9 cellular contexts compared by ENCODE assay signal in the genomic region with DNA sequence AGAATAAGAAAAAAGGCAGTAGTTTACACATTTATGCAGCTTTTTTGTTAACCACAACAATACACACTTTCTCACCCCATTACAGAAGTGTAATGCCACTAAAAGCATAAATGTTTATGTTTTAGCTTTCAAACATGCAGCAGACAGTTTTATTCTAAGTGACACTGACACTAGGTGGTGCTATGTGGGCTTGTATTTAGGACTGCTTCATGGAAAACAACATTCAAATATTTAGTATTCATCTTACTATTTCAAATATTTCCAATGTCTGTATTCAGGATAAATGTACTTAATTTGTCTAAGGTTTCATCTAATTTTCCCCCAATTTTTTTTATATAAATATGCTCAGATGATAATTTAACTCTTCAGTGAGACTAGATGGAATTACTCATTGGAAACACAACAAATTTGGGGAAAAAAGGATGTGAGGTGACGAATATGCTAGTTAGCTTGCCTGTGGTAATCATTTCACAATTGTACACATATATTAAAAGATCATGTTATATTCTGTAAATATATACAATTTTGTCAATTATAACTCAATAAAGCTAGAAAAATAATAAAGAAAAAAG.
DNase-seq lines count a peak whose midpoint lies in the region; ATAC-seq and TF ChIP-seq lines count a peak whose summit lies in the region.
"Had no signal": no experiment of that assay in that cellular context is flagged by ENCODE, and none has a peak within 500 bp of the region (broad histone marks: within the 10 kb centered on the region; RNA-seq: fewer than 3 reads in every experiment).

No MANE protein-coding gene starts in this region.

- H3K9me3 ChIP-seq in gastrocnemius medialis = no peaks in the 10 kb centered on the region
- no peaks in the 10 kb centered on the region for H3K9me3 ChIP-seq in effector memory CD4-positive, alpha-beta T cell (ENCODE audit: control insufficient read depth, low read length)

- intact Hi-C loops in gastrocnemius medialis (cut with DNase I; ENCODE audit: low total_unique reads) = loop anchor here (1.0 kb wide), 1 partner anchor 238 kb away; no protein-coding TSS in a partner anchor

- H3K27me3 ChIP-seq in gastrocnemius medialis = no peaks in the 10 kb centered on the region
- H3K27me3 ChIP-seq in effector memory CD4-positive, alpha-beta T cell (replicated peaks; ENCODE audit: control insufficient read depth, insufficient read depth, low read length, poor library complexity, severe bottlenecking) = no peaks in the 10 kb centered on the region

- TF ChIP-seq POLR2A in gastrocnemius medialis (IDR thresholded peaks at IDR 0.05) = no peak

- no peaks in the 10 kb centered on the region for H3K4me1 ChIP-seq in gastrocnemius medialis
- H3K4me1 ChIP-seq in effector memory CD4-positive, alpha-beta T cell (ENCODE audit: control insufficient read depth, insufficient read depth, low read length, poor library complexity, severe bottlenecking) = no peaks in the 10 kb centered on the region

- no peak overlapping the region for H3K27ac ChIP-seq in gastrocnemius medialis
- H3K27ac ChIP-seq in effector memory CD4-positive, alpha-beta T cell (ENCODE audit: insufficient read depth, low read length, poor library complexity, severe bottlenecking) = no peak overlapping the region

- H3K36me3 ChIP-seq in gastrocnemius medialis = peaks cover 0 to 3% of the 10 kb centered on the region in 2 donors
- no peaks in the 10 kb centered on the region for H3K36me3 ChIP-seq in effector memory CD4-positive, alpha-beta T cell (ENCODE audit: control insufficient read depth, insufficient read depth, low read length)

- ATAC-seq in gastrocnemius medialis (no peak), GM19324 (IDR thresholded peaks at IDR 0.05; ENCODE audit: low FRiP score, unreplicated experiment) (no peak)
- ATAC-seq: naive thymus-derived CD8-positive, alpha-beta T cell had no signal

- TF ChIP-seq CTCF in fibroblast of the aortic adventitia (IDR thresholded peaks at IDR 0.05; ENCODE audit: insufficient read depth, low read length) (peak; percentile 66), gastrocnemius medialis (IDR thresholded peaks at IDR 0.05 in 4 of 5, conservative IDR thresholded peaks at IDR 0.05 in 1 of 5) (peak in 3 of 5 experiments; percentile 27 to 46 (median 37))

- peak; percentile 27 for DNase-seq in DMS153 treated with DMSO at 0.1 percent for 48 hours (lab: John Stamatoyannopoulos, UW; ENCODE audit: unreplicated experiment)
- peak; percentile 20 for DNase-seq in HT1080 (ENCODE audit: low read depth)
- peak; percentile 54 for DNase-seq in SK-MEL-5 (ENCODE audit: low read depth, low spot score)
- DNase-seq in fibroblast of the aortic adventitia (ENCODE audit: low read depth) = peak; percentile 74
- DNase-seq in gastrocnemius medialis = no peak
- DNase-seq in effector memory CD4-positive, alpha-beta T cell = no peak
- DNase-seq in NK-92 treated with Interleukin-12 subunit alpha and Interleukin-12 subunit beta, amount 100 ng/mL, for 24 hours (lab: John Stamatoyannopoulos, UW) = no peak

- in situ Hi-C loops in SK-MEL-5 (cut with HindIII; ENCODE audit: low pct_unique_long_range_greater_than_20kb, low sequenced_read_pairs) = no loop called here
- in situ Hi-C loops in gastrocnemius medialis (cut with MboI; ENCODE audit: low sequenced_read_pairs in 4 of 4) = loop anchor here in 2 of 4 donors (5.0 kb wide), 1 partner anchor 239 kb away; no protein-coding TSS in a partner anchor

- H3K4me3 ChIP-seq in fibroblast of the aortic adventitia (ENCODE audit: low read depth, low read length) (no peak overlapping the region), gastrocnemius medialis (no peak overlapping the region)
- H3K4me3 ChIP-seq in effector memory CD4-positive, alpha-beta T cell (ENCODE audit: insufficient read depth, low read depth, low read length, poor library complexity, severe bottlenecking) = no peak overlapping the region

Comparison
In these comparisons a context has a peak if more than half of its experiments do, and no peak if none do; other contexts are left out.
1. DNase-seq: peak in DMS153 treated with DMSO at 0.1 percent for 48 hours (single experiment), HT1080 (single experiment), SK-MEL-5 (single experiment) and fibroblast of the aortic adventitia (single experiment); none in gastrocnemius medialis (0 of 2), effector memory CD4-positive, alpha-beta T cell (0 of 3) and NK-92 treated with Interleukin-12 subunit alpha and Interleukin-12 subunit beta, amount 100 ng/mL, for 24 hours (single experiment).